ENCODE assay signal across 9 cellular contexts in the genomic region with DNA sequence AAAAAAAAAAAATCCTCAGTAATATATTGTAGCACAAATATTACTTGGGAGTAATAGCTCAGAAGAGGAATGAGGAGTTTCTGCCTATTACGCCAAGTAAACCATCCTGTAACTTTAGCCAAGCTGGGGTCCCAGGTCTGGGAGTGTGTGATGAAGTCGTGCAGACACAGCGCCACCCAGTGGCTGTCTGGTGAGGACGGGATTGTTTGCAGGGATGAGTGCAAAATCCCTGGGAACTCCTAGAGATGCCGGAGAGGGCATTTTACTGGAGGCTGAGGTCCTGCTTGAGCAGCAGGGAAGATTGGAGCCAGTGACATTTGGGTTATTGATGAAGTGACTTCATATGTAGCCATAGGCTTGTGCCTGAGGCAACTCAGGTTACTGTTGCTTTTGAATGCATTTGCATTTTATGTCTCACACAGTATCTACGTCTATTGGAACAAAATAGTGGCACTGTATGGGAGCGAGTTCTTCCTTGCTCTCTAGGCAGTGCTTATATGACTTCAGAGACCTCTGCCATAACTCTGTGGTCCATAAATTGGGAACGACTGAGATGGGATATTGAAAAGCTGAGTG.
DNase-seq lines count a peak whose midpoint lies in the region; ATAC-seq, FAIRE-seq and TF ChIP-seq lines count a peak whose summit lies in the region.
"Had no signal": no experiment of that assay in that cellular context is flagged by ENCODE, and none has a peak within 500 bp of the region (broad histone marks: within the 10 kb centered on the region; RNA-seq: fewer than 3 reads in every experiment).

No MANE protein-coding gene starts in this region.

- POLR2A ChIA-PET in HEK293 (lab: Yijun Ruan, JAX): interaction anchor here (1.0 kb wide), 1 partner anchor 73 kb away, joined by 3 read pairs; a partner anchor contains a TSS

- no peak for FAIRE-seq in kidney (lab: Jason Lieb, UNC)

- H3K4me3 ChIP-seq in HEK293 (ENCODE audit: low read depth, low read length) (no peak overlapping the region), cardiac fibroblast (replicated peaks in 1 of 2; ENCODE audit: low read depth in 2 of 2, low read length in 2 of 2) (no peak overlapping the region), kidney (ENCODE audit: low read length in 2 of 2) (no peak overlapping the region)

- ATAC-seq in HG03442 (IDR thresholded peaks at IDR 0.05; ENCODE audit: unreplicated experiment): no peak

- H3K4me1 ChIP-seq in HEK293 (ENCODE audit: control insufficient read depth, insufficient read depth, low read length): peaks cover 3% of the 10 kb centered on the region; the same call in 1 of the 2 replicates
- no peaks in the 10 kb centered on the region for H3K4me1 ChIP-seq in kidney (ENCODE audit: control insufficient read depth in 1 of 2, insufficient read depth in 1 of 2, low read depth in 1 of 2, low read length in 2 of 2)

- H3K36me3 ChIP-seq in HEK293 (ENCODE audit: control insufficient read depth in 2 of 2, insufficient read depth in 1 of 2, low read length in 2 of 2): no peaks in the 10 kb centered on the region
- no peaks in the 10 kb centered on the region for H3K36me3 ChIP-seq in kidney (ENCODE audit: control insufficient read depth in 1 of 2, insufficient read depth in 2 of 2, low read length in 2 of 2)

- DNase-seq in GDM1 (lab: John Stamatoyannopoulos, UW) (peak; percentile 17), NCI-H1694 (lab: John Stamatoyannopoulos, UW) (peak; percentile 41), cardiac fibroblast (ENCODE audit: low read depth in 2 of 2) (peak; percentile 76 to 87), kidney (peak; percentile 80)
- DNase-seq in stimulated activated CD4-positive, alpha-beta T cell treated with anti-CD3 and anti-CD28 coated beads, Interleukin-2, amount 100 ng/mL, for 4 hours (ENCODE audit: low read depth): peak; percentile 29

- CTCF ChIA-PET in HEK293 (lab: Yijun Ruan, JAX): interaction anchor here (0.5 to 4.0 kb wide), 40 partner anchors 9 to 1873 kb away, joined by 3 to 29 read pairs (median 3); no protein-coding TSS in a partner anchor

- 0 out of 2 replicates have a peak, but pooled peaks have one; percentile 38 for TF ChIP-seq CTCF in HEK293 (tag by site-specific recombination; IDR thresholded peaks at IDR 0.05)
- peak; percentile 85 for TF ChIP-seq CTCF in VCaP (conservative IDR thresholded peaks at IDR 0.05)
- TF ChIP-seq CTCF in cardiac fibroblast (IDR thresholded peaks at IDR 0.05; ENCODE audit: low read depth, low read length): peak; percentile 88
- peak; percentile 81 for TF ChIP-seq CTCF in kidney (IDR thresholded peaks at IDR 0.05; ENCODE audit: borderline replicate concordance, extremely low read depth, insufficient read depth)

- intact Hi-C loops in kidney (cut with DNase I): loop anchor here (10.0 kb wide), 1 partner anchor 115 kb away; no protein-coding TSS in a partner anchor

- H3K27ac ChIP-seq in HEK293 (ENCODE audit: extremely low read depth, low read depth, low read length) (no peak overlapping the region), VCaP (no peak overlapping the region), kidney (ENCODE audit: low read depth in 2 of 2, low read length in 2 of 2) (no peak overlapping the region)
- H3K27ac ChIP-seq: epithelial cell of prostate had no signal

- H3K9me3 ChIP-seq in HEK293 (ENCODE audit: control insufficient read depth, insufficient read depth, low read depth, low read length) (no peaks in the 10 kb centered on the region), kidney (ENCODE audit: control insufficient read depth in 1 of 2, low read length in 2 of 2) (no peaks in the 10 kb centered on the region)

- no peak overlapping the region for H3K9ac ChIP-seq in kidney (ENCODE audit: low read length in 2 of 2)

TF ChIP-seq in HEK293, 187 proteins besides CTCF, POLR2A, EP300 and RAD21:
- TF ChIP-seq ZNF654 (tag by site-specific recombination; IDR thresholded peaks at IDR 0.05; ENCODE audit: low read depth): peak; percentile 81
- TF ChIP-seq IKZF3 (tag by site-specific recombination; IDR thresholded peaks at IDR 0.05): 0 out of 2 replicates have a peak, but pooled peaks have one; percentile 43
- TF ChIP-seq, protein P1, sequence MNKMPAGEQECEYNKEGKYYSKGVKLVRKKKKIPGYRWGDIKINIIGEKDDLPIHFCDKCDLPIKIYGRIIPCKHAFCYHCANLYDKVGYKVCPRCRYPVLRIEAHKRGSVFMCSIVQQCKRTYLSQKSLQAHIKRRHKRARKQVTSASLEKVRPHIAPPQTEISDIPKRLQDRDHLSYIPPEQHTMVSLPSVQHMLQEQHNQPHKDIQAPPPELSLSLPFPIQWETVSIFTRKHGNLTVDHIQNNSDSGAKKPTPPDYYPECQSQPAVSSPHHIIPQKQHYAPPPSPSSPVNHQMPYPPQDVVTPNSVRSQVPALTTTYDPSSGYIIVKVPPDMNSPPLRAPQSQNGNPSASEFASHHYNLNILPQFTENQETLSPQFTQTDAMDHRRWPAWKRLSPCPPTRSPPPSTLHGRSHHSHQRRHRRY (tag by site-specific recombination; IDR thresholded peaks at IDR 0.05): no peak
TF ChIP-seq in HEK293: peak in this region for 2.

Comparison
In these comparisons a context has a peak if more than half of its experiments do, and no peak if none do; other contexts are left out.
1. DNase-seq: peak in every context shown above with its lines; median percentile 82 in cardiac fibroblast; 80 in kidney; 41 in NCI-H1694; 29 in stimulated activated CD4-positive, alpha-beta T cell treated with anti-CD3 and anti-CD28 coated beads, Interleukin-2, amount 100 ng/mL, for 4 hours; 17 in GDM1.
2. CTCF ChIP-seq: peak in every context shown above with its lines; median percentile 88 in cardiac fibroblast; 85 in VCaP; 81 in kidney; 38 in HEK293.